2 cellular contexts compared by ENCODE assay signal in the genomic region with DNA sequence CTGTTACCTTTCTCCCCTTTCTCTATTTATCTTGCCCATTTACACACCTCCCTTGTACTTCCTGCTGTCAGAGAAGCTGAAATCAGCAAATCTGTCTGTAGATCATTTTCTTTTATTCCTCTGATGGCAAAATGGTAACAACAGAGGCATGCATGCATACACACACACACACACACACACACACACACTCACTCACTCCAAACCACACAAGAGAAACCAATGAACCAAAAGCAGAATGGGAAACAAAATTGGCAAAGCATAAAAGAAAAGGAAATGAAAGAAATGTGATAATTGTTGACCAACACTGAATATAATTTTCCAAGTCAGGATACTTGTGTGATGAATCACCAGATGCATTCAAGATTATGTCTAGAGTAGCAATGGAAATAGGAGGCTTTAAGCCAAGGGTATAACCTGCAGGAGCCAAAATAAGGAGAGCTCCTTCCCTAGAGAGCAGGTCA.
A peak's percentile ranks its signal among the peaks of the same experiment; 100 is the strongest.
TF ChIP-seq lines count a peak whose summit lies in the region.

No MANE protein-coding gene starts in this region.

TF ChIP-seq in A549, 52 proteins besides CTCF, POLR2A, EP300 and RAD21 (continued from another document):
- TF ChIP-seq REST (IDR thresholded peaks at IDR 0.05) = no peak
- 0 out of 2 replicates have a peak, but pooled peaks have one; percentile 23 for TF ChIP-seq FOSL2 (IDR thresholded peaks at IDR 0.05)
- TF ChIP-seq FOSL2 (CRISPR knock-in tag; IDR thresholded peaks at IDR 0.05) = peak; percentile 61
- no peak for TF ChIP-seq ZSCAN20 (CRISPR knock-in tag; IDR thresholded peaks at IDR 0.05)
- no peak for TF ChIP-seq USF2 (IDR thresholded peaks at IDR 0.05)
- TF ChIP-seq TFCP2L1 (CRISPR knock-in tag; IDR thresholded peaks at IDR 0.05) = no peak
- TF ChIP-seq HMGXB4 (CRISPR knock-in tag; IDR thresholded peaks at IDR 0.05; ENCODE audit: borderline replicate concordance) = no peak
- TF ChIP-seq, protein P1, sequence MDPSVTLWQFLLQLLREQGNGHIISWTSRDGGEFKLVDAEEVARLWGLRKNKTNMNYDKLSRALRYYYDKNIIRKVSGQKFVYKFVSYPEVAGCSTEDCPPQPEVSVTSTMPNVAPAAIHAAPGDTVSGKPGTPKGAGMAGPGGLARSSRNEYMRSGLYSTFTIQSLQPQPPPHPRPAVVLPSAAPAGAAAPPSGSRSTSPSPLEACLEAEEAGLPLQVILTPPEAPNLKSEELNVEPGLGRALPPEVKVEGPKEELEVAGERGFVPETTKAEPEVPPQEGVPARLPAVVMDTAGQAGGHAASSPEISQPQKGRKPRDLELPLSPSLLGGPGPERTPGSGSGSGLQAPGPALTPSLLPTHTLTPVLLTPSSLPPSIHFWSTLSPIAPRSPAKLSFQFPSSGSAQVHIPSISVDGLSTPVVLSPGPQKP (IDR thresholded peaks at IDR 0.05; ENCODE audit: low read depth, low read length) = no peak
- no peak for TF ChIP-seq CHD2 (IDR thresholded peaks at IDR 0.05; ENCODE audit: low read length, partially characterized antibody)
- no peak for TF ChIP-seq HOXB13 (CRISPR knock-in tag; IDR thresholded peaks at IDR 0.05; ENCODE audit: low read depth)
- TF ChIP-seq RCOR1 (IDR thresholded peaks at IDR 0.05; ENCODE audit: low read depth, low read length) = no peak
- no peak for TF ChIP-seq MAX (IDR thresholded peaks at IDR 0.05)
- TF ChIP-seq ESRRA (IDR thresholded peaks at IDR 0.05; ENCODE audit: borderline replicate concordance, low read length) = no peak
- TF ChIP-seq HEYL (CRISPR knock-in tag; IDR thresholded peaks at IDR 0.05) = no peak
- no peak for TF ChIP-seq TP53 (CRISPR knock-in tag; IDR thresholded peaks at IDR 0.05)
- no peak for TF ChIP-seq PHF8 (IDR thresholded peaks at IDR 0.05; ENCODE audit: borderline replicate concordance, low read depth)
- TF ChIP-seq JUNB (IDR thresholded peaks at IDR 0.05) = 0 out of 2 replicates have a peak, but pooled peaks have one; percentile 37
- TF ChIP-seq, protein P2, sequence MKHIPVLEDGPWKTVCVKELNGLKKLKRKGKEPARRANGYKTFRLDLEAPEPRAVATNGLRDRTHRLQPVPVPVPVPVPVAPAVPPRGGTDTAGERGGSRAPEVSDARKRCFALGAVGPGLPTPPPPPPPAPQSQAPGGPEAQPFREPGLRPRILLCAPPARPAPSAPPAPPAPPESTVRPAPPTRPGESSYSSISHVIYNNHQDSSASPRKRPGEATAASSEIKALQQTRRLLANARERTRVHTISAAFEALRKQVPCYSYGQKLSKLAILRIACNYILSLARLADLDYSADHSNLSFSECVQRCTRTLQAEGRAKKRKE (CRISPR knock-in tag; IDR thresholded peaks at IDR 0.05; ENCODE audit: low read depth) = no peak
- TF ChIP-seq POLR2AphosphoS2 (conservative IDR thresholded peaks at IDR 0.05; ENCODE audit: low read length) = no peak
- no peak for TF ChIP-seq CBX8 (IDR thresholded peaks at IDR 0.05)
- TF ChIP-seq ZC3H11A (IDR thresholded peaks at IDR 0.05) = no peak
- no peak for TF ChIP-seq RNF2 (IDR thresholded peaks at IDR 0.05; ENCODE audit: borderline replicate concordance, low read depth)
- no peak for TF ChIP-seq CBX2 (IDR thresholded peaks at IDR 0.05; ENCODE audit: borderline replicate concordance, low read depth)
- peak; percentile 13 for TF ChIP-seq MAFK (IDR thresholded peaks at IDR 0.05; ENCODE audit: partially characterized antibody)

TF ChIP-seq in SK-N-SH treated with all-trans-retinoic acid at 6 μM for 48 hours, 23 proteins besides CTCF, POLR2A, EP300 and RAD21 (continued from another document):
- TF ChIP-seq, protein P3, sequence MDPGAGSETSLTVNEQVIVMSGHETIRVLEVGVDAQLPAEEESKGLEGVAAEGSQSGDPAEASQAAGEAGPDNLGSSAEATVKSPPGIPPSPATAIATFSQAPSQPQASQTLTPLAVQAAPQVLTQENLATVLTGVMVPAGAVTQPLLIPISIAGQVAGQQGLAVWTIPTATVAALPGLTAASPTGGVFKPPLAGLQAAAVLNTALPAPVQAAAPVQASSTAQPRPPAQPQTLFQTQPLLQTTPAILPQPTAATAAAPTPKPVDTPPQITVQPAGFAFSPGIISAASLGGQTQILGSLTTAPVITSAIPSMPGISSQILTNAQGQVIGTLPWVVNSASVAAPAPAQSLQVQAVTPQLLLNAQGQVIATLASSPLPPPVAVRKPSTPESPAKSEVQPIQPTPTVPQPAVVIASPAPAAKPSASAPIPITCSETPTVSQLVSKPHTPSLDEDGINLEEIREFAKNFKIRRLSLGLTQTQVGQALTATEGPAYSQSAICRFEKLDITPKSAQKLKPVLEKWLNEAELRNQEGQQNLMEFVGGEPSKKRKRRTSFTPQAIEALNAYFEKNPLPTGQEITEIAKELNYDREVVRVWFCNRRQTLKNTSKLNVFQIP (CRISPR knock-in tag; IDR thresholded peaks at IDR 0.05; ENCODE audit: borderline replicate concordance, low read depth) = 0 out of 2 replicates have a peak, but pooled peaks have one; percentile 36
- TF ChIP-seq SNAI2 (CRISPR knock-in tag; IDR thresholded peaks at IDR 0.05) = no peak
- no peak for TF ChIP-seq ZC3H10 (CRISPR knock-in tag; IDR thresholded peaks at IDR 0.05)
